ENCODE assay signal across 10 cellular contexts in the genomic region with DNA sequence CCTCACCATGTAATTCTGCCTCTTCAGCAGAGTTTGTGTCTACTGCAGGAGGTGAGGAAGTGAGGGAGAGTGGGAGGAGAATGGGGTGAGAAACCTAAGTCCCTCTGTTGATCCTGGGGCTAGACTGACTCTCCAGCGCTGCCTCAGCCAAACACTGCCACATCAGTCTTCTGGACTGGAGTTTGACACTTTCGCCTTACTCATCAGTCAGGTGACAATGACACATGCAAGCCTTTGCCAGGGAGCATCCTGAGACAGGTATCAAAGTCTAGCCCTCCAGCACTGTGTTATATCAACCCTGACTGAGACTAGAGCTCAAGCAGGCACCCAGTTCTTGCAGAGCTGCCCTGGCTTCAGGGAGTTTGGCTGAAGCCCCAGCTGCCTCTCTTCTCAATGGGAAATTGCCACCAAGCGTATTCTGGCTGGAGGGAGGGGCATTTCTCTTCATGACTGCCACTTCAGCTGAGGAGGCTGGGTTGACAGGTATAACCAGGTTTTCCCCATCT. TPM values are rescaled to one million over a fixed set of nuclear protein-coding genes. Genes with fewer than 3 reads are reported as not detected.
A peak's percentile ranks its signal among the peaks of the same experiment; 100 is the strongest.
DNase-seq lines count a peak whose midpoint lies in the region; ATAC-seq and TF ChIP-seq lines count a peak whose summit lies in the region.
"Had no signal": no experiment of that assay in that cellular context is flagged by ENCODE, and none has a peak within 500 bp of the region (broad histone marks: within the 10 kb centered on the region; RNA-seq: fewer than 3 reads in every experiment).

No MANE protein-coding gene starts in this region.

- intact Hi-C loops in lower leg skin (cut with DNase I; ENCODE audit: low total_unique reads), result no loop called here

- 57% methylated on average over 3 of the region's 3 CpGs for WGBS in lower leg skin, 2 donors

- DNase-seq in DMS53 treated with DMSO at 0.1 percent for 48 hours (lab: John Stamatoyannopoulos, UW; ENCODE audit: unreplicated experiment) (peak; percentile 92), HT-29 (ENCODE audit: low spot score) (peak; percentile 69), amniotic epithelial cell (ENCODE audit: low read depth) (peak; percentile 26), lower leg skin (ENCODE audit: low spot score in 2 of 2) (peak; percentile 54 to 87), SHP77 treated with DMSO at 0.1 percent for 48 hours (lab: John Stamatoyannopoulos, UW) (no peak), NCI-H526 (lab: John Stamatoyannopoulos, UW) (no peak), NCI-H748 treated with DMSO at 0.1 percent for 48 hours (lab: John Stamatoyannopoulos, UW) (no peak)
- DNase-seq: NCI-H774, stomach had no signal

- no peak for ATAC-seq in HG02678 (IDR thresholded peaks at IDR 0.05; ENCODE audit: unreplicated experiment)

- no peak for TF ChIP-seq POLR2A in lower leg skin (IDR thresholded peaks at IDR 0.05)

- H3K4me3 ChIP-seq in lower leg skin (ENCODE audit: low read depth, poor library complexity, severe bottlenecking), result no peak overlapping the region
- H3K4me3 ChIP-seq: stomach had no signal

- TF ChIP-seq CTCF in lower leg skin (IDR thresholded peaks at IDR 0.05), result no peak

RNA-seq across cellular contexts. Expression of a gene that starts 33.3 kb away (rescaled TPM):
- total RNA-seq in HT-29 (2014; rRNA removed; shearing (Covaris generic)), result 13.9 and 14.2 TPM in 2 replicates
- total RNA-seq in lower leg skin, result 10 to 100 TPM; 30.0 to 32.8 (median 30.7) TPM

RNA-seq across cellular contexts. Expression of a gene that starts 55.8 kb away (rescaled TPM):
- 20.5 and 21.3 TPM in 2 replicates for total RNA-seq in HT-29 (2014; rRNA removed; shearing (Covaris generic))
- total RNA-seq in lower leg skin, result 10 to 100 TPM; 26.2 to 60.3 (median 48.4) TPM

Comparison
In these comparisons a context has a peak if more than half of its experiments do, and no peak if none do; other contexts are left out.
1. DNase-seq: peak in DMS53 treated with DMSO at 0.1 percent for 48 hours (single experiment), HT-29 (single experiment), amniotic epithelial cell (single experiment) and lower leg skin (2 of 2); none in SHP77 treated with DMSO at 0.1 percent for 48 hours (single experiment), NCI-H526 (0 of 2) and NCI-H748 treated with DMSO at 0.1 percent for 48 hours (single experiment).